In the genomic region with DNA sequence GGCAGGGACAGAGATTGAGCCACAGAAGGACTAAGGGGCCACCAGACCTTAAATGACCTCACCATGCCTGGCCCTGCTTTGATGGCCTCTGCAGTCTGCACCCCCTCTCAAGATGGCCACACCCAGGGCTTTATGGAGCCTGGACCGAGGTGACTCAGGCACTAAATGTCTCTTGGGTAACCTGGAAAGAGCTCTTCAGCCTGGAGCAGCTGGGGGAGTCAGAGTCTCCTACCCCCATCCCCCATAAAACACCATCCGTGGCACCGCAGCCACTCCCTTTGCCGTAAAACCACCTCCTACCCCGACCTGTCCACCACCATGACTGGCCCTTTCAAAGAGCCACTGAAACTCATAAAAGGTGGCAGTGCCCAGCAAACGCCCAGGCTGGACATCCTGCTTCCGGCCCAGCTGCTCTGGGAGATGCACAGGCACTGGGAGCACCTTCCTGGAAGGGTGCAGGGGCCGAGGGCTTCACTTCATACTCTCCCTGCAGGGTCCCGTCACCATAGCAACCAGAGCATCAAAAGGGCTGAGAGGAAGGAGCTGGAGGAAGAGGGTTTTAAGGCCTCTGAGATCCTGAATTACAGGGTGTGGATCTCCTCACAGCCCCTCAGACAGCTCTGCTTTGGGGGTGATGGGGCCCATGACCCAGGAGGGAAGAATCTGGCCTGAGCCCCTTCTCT, we compare ENCODE assay signal across 26 cellular contexts. TPM values are rescaled to one million over a fixed set of nuclear protein-coding genes. Genes with fewer than 3 reads are reported as not detected.
DNase-seq lines count a peak whose midpoint lies in the region; ATAC-seq, FAIRE-seq and TF ChIP-seq lines count a peak whose summit lies in the region.
"Had no signal": no experiment of that assay in that cellular context is flagged by ENCODE, and none has a peak within 500 bp of the region (broad histone marks: within the 10 kb centered on the region; RNA-seq: fewer than 3 reads in every experiment).

No MANE protein-coding gene starts in this region.

- dilution Hi-C loops in mammary epithelial cell (cut with HindIII; ENCODE audit: low sequenced_read_pairs) (no loop called here), keratinocyte (cut with MboI; ENCODE audit: extremely low pct_ligation_motif_present, low sequenced_read_pairs) (no loop called here)

- intact Hi-C loops in MCF 10A (cut with micrococcal nuclease) = no loop called here
- intact Hi-C loops in mammary epithelial cell (cut with micrococcal nuclease) = no loop called here
- intact Hi-C loops in transverse colon (cut with DNase I; ENCODE audit: low total_unique reads) = no loop called here
- intact Hi-C loops in activated T-helper 1 cell treated with anti-CD3 and anti-CD28 coated beads, Interleukin-12 subunit alpha, Interleukin-12 subunit beta, Interleukin-2, Interleukin-4 antibody, amounts not matched to agents 30 ng/mL and 10 ng/mL and 1 ng/mL, durations not matched to agents 14 hours and 24 hours and 36 hours (cut with micrococcal nuclease) = no loop called here

- TF ChIP-seq POLR2A in transverse colon (IDR thresholded peaks at IDR 0.05) = no peak

- H3K4me1 Mint-ChIP-seq in MCF 10A (ENCODE audit: insufficient read depth, unreplicated experiment) (peaks cover 43% of the 10 kb centered on the region), T-helper 17 cell (peaks cover 4% of the 10 kb centered on the region)
- H3K4me1 Mint-ChIP-seq in activated T-helper 1 cell treated with anti-CD3 and anti-CD28 coated beads, Interleukin-12 subunit alpha, Interleukin-12 subunit beta, Interleukin-2, Interleukin-4 antibody, amounts not matched to agents 30 ng/mL and 10 ng/mL and 1 ng/mL, durations not matched to agents 14 hours and 24 hours and 36 hours (ENCODE audit: low read depth) = no peaks in the 10 kb centered on the region
- H3K4me1 Mint-ChIP-seq: activated naive CD4-positive, alpha-beta T cell treated with anti-CD3 and anti-CD28 coated beads, Interleukin-2, amount 50 U/mL, for 24 hours; CD4-positive, alpha-beta memory T cell; immature natural killer cell had no signal

- peaks cover 21% of the 10 kb centered on the region for H3K4me1 ChIP-seq in mammary epithelial cell (ENCODE audit: insufficient read depth, low read length)
- H3K4me1 ChIP-seq in keratinocyte (ENCODE audit: control insufficient read depth, extremely low read depth, insufficient read depth, low read length) = peaks cover 27% of the 10 kb centered on the region
- peaks cover 12 to 51% (median 30%) of the 10 kb centered on the region in 4 donors for H3K4me1 ChIP-seq in transverse colon
- H3K4me1 ChIP-seq: uterus had no signal

- no peaks in the 10 kb centered on the region for H3K9me3 Mint-ChIP-seq in MCF 10A (ENCODE audit: unreplicated experiment)
- no peaks in the 10 kb centered on the region for H3K9me3 Mint-ChIP-seq in activated T-helper 1 cell treated with anti-CD3 and anti-CD28 coated beads, Interleukin-12 subunit alpha, Interleukin-12 subunit beta, Interleukin-2, Interleukin-4 antibody, amounts not matched to agents 30 ng/mL and 10 ng/mL and 1 ng/mL, durations not matched to agents 14 hours and 24 hours and 36 hours
- H3K9me3 Mint-ChIP-seq: activated naive CD4-positive, alpha-beta T cell treated with anti-CD3 and anti-CD28 coated beads, Interleukin-2, amount 50 U/mL, for 24 hours; CD4-positive, alpha-beta memory T cell; HFFc6; nephron progenitor cell had no signal

- H3K4me2 ChIP-seq in mammary epithelial cell (ENCODE audit: insufficient read depth, low read depth, low read length) (no peak overlapping the region), keratinocyte (ENCODE audit: control insufficient read depth, extremely low read depth, insufficient read depth, low read depth, low read length) (peak overlapping the region; percentile 27)

- ATAC-seq in T-helper 17 cell = no peak
- ATAC-seq in HG03439 (IDR thresholded peaks at IDR 0.05; ENCODE audit: unreplicated experiment) = no peak
- ATAC-seq: Panc1 had no signal

- no peak for TF ChIP-seq EP300 in transverse colon (IDR thresholded peaks at IDR 0.05; ENCODE audit: low read depth)

- H3K27ac Mint-ChIP-seq in MCF 10A (ENCODE audit: low read depth, unreplicated experiment) (no peak overlapping the region), T-helper 17 cell (peak overlapping the region; percentile 79)
- no peak overlapping the region for H3K27ac Mint-ChIP-seq in activated T-helper 1 cell treated with anti-CD3 and anti-CD28 coated beads, Interleukin-12 subunit alpha, Interleukin-12 subunit beta, Interleukin-2, Interleukin-4 antibody, amounts not matched to agents 30 ng/mL and 10 ng/mL and 1 ng/mL, durations not matched to agents 14 hours and 24 hours and 36 hours
- H3K27ac Mint-ChIP-seq: activated naive CD4-positive, alpha-beta T cell treated with anti-CD3 and anti-CD28 coated beads, Interleukin-2, amount 50 U/mL, for 24 hours; CD4-positive, alpha-beta memory T cell; HFFc6; immature natural killer cell had no signal

- H3K36me3 Mint-ChIP-seq in MCF 10A (ENCODE audit: insufficient read depth, unreplicated experiment) (no peaks in the 10 kb centered on the region), T-helper 17 cell (ENCODE audit: low read depth) (no peaks in the 10 kb centered on the region)
- H3K36me3 Mint-ChIP-seq in activated T-helper 1 cell treated with anti-CD3 and anti-CD28 coated beads, Interleukin-12 subunit alpha, Interleukin-12 subunit beta, Interleukin-2, Interleukin-4 antibody, amounts not matched to agents 30 ng/mL and 10 ng/mL and 1 ng/mL, durations not matched to agents 14 hours and 24 hours and 36 hours (ENCODE audit: low read depth) = no peaks in the 10 kb centered on the region
- H3K36me3 Mint-ChIP-seq: activated naive CD4-positive, alpha-beta T cell treated with anti-CD3 and anti-CD28 coated beads, Interleukin-2, amount 50 U/mL, for 24 hours; CD4-positive, alpha-beta memory T cell; immature natural killer cell had no signal

- H3K4me3 ChIP-seq in mammary epithelial cell (replicated peaks in 1 of 3; ENCODE audit: insufficient read depth in 1 of 3, low read depth in 2 of 3, low read length in 3 of 3) (no peak overlapping the region), keratinocyte (ENCODE audit: control insufficient read depth in 2 of 3, extremely low read depth in 1 of 3, insufficient read depth in 2 of 3, low read depth in 1 of 3, low read length in 3 of 3) (no peak overlapping the region), transverse colon (no peak overlapping the region)
- H3K4me3 ChIP-seq: body of pancreas, coronary artery, stomach, uterus had no signal

- H3K36me3 ChIP-seq in mammary epithelial cell (ENCODE audit: insufficient read depth, low read length) = no peaks in the 10 kb centered on the region
- H3K36me3 ChIP-seq in keratinocyte (ENCODE audit: control insufficient read depth in 2 of 2, extremely low read depth in 1 of 2, insufficient read depth in 2 of 2, low read length in 2 of 2) = no peaks in the 10 kb centered on the region
- no peaks in the 10 kb centered on the region for H3K36me3 ChIP-seq in transverse colon
- H3K36me3 ChIP-seq: stomach, uterus had no signal

- H3K4me3 Mint-ChIP-seq in MCF 10A (ENCODE audit: unreplicated experiment) (no peak overlapping the region), T-helper 17 cell (no peak overlapping the region)
- H3K4me3 Mint-ChIP-seq in activated T-helper 1 cell treated with anti-CD3 and anti-CD28 coated beads, Interleukin-12 subunit alpha, Interleukin-12 subunit beta, Interleukin-2, Interleukin-4 antibody, amounts not matched to agents 30 ng/mL and 10 ng/mL and 1 ng/mL, durations not matched to agents 14 hours and 24 hours and 36 hours = no peak overlapping the region
- H3K4me3 Mint-ChIP-seq: activated naive CD4-positive, alpha-beta T cell treated with anti-CD3 and anti-CD28 coated beads, Interleukin-2, amount 50 U/mL, for 24 hours; CD4-positive, alpha-beta memory T cell; HFFc6; immature natural killer cell; nephron progenitor cell had no signal

- 78% methylated on average over 7 of the region's 9 CpGs for WGBS in mammary epithelial cell (ENCODE audit: low coverage, missing lambda C conversion rate)
- 61% methylated on average over 9 of the region's 9 CpGs; no CpG with 5 or more reads in 1 of the 2 donors for WGBS in transverse colon (ENCODE audit: low coverage in 1 of 2), 2 donors

- TF ChIP-seq CTCF in MCF 10A (IDR thresholded peaks at IDR 0.05; ENCODE audit: unreplicated experiment) = no peak
- no peak for TF ChIP-seq CTCF in mammary epithelial cell (conservative IDR thresholded peaks at IDR 0.05 in 1 of 2, IDR thresholded peaks at IDR 0.05 in 1 of 2; ENCODE audit: extremely low read depth in 1 of 2, insufficient read depth in 1 of 2, low read depth in 1 of 2, low read length in 2 of 2)
- TF ChIP-seq CTCF in keratinocyte (optimal IDR thresholded peaks at IDR 0.05 in 1 of 3, IDR thresholded peaks at IDR 0.05 in 1 of 3, conservative IDR thresholded peaks at IDR 0.05 in 1 of 3; ENCODE audit: extremely low read depth in 1 of 3, insufficient read depth in 2 of 3, low read length in 3 of 3) = no peak
- TF ChIP-seq CTCF in transverse colon (IDR thresholded peaks at IDR 0.05) = no peak

- in situ Hi-C loops in mammary epithelial cell (cut with MboI; ENCODE audit: low sequenced_read_pairs in 2 of 2) = no loop called here
- in situ Hi-C loops in transverse colon (cut with MboI; ENCODE audit: low pct_ligation_motif_present in 1 of 4, low pct_unique_long_range_greater_than_20kb in 1 of 4, low sequenced_read_pairs in 3 of 4) = no loop called here

- POLR2A ChIA-PET in MCF 10A (lab: Yijun Ruan, JAX) = interaction anchor here (0.6 to 1.1 kb wide), 4 partner anchors 19 to 171 kb away, joined by 3 to 4 read pairs (median 3); a partner anchor contains a TSS

- H3K9me1 ChIP-seq in keratinocyte (ENCODE audit: control insufficient read depth, extremely low read depth, insufficient read depth, low read length) = no peaks in the 10 kb centered on the region

- DNase-seq in MCF 10A (ENCODE audit: unreplicated experiment) (peak; percentile 35), mammary epithelial cell (no peak), T-helper 17 cell (no peak), keratinocyte (ENCODE audit: low read depth, low spot score) (no peak), transverse colon (peak; percentile 69), NCI-H2081 treated with DMSO at 0.1 percent for 48 hours (lab: John Stamatoyannopoulos, UW) (no peak)
- no peak for DNase-seq in activated T-helper 1 cell treated with anti-CD3 and anti-CD28 coated beads, Interleukin-12 subunit alpha, Interleukin-12 subunit beta, Interleukin-2, Interleukin-4 antibody, amounts not matched to agents 30 ng/mL and 10 ng/mL and 1 ng/mL, durations not matched to agents 14 hours and 24 hours and 36 hours (ENCODE audit: low spot score)
- DNase-seq: CD4-positive, alpha-beta memory T cell; DMS79; HFFc6; immature natural killer cell; mesendoderm; NCI-H1930; NCI-H526; nephron progenitor cell; uterus had no signal

- no peak overlapping the region for H3K27ac ChIP-seq in mammary epithelial cell (ENCODE audit: insufficient read depth, low read depth, low read length)
- H3K27ac ChIP-seq in keratinocyte (ENCODE audit: control insufficient read depth, insufficient read depth, low read length) = no peak overlapping the region
- H3K27ac ChIP-seq in transverse colon = peak overlapping the region; percentile 51 to 68 (median 56)
- H3K27ac ChIP-seq: coronary artery, uterus had no signal

- H3K79me2 ChIP-seq in mammary epithelial cell (ENCODE audit: insufficient read depth, low read length) (no peaks in the 10 kb centered on the region), keratinocyte (ENCODE audit: control insufficient read depth, insufficient read depth, low read length) (no peaks in the 10 kb centered on the region)

- no peaks in the 10 kb centered on the region for H3K27me3 Mint-ChIP-seq in MCF 10A (ENCODE audit: insufficient read depth, unreplicated experiment)
- H3K27me3 Mint-ChIP-seq in T-helper 17 cell = peaks cover 7% of the 10 kb centered on the region
- no peaks in the 10 kb centered on the region for H3K27me3 Mint-ChIP-seq in activated T-helper 1 cell treated with anti-CD3 and anti-CD28 coated beads, Interleukin-12 subunit alpha, Interleukin-12 subunit beta, Interleukin-2, Interleukin-4 antibody, amounts not matched to agents 30 ng/mL and 10 ng/mL and 1 ng/mL, durations not matched to agents 14 hours and 24 hours and 36 hours (ENCODE audit: insufficient read depth)
- H3K27me3 Mint-ChIP-seq: activated naive CD4-positive, alpha-beta T cell treated with anti-CD3 and anti-CD28 coated beads, Interleukin-2, amount 50 U/mL, for 24 hours had no signal

- H3K9ac ChIP-seq in mammary epithelial cell (ENCODE audit: insufficient read depth, low read length) (no peak overlapping the region), keratinocyte (ENCODE audit: control insufficient read depth, extremely low read depth, insufficient read depth, low read length) (no peak overlapping the region)

- H3K27me3 ChIP-seq in mammary epithelial cell (ENCODE audit: insufficient read depth, low read length) (no peaks in the 10 kb centered on the region), keratinocyte (ENCODE audit: control insufficient read depth, extremely low read depth, insufficient read depth, low read length) (peaks cover 8% of the 10 kb centered on the region), transverse colon (no peaks in the 10 kb centered on the region)
- H3K27me3 ChIP-seq: body of pancreas, uterus had no signal

- H2AFZ ChIP-seq in mammary epithelial cell (ENCODE audit: low read depth, low read length) (no peak overlapping the region), keratinocyte (ENCODE audit: control insufficient read depth, low read length) (no peak overlapping the region)

- H4K20me1 ChIP-seq in mammary epithelial cell (ENCODE audit: insufficient read depth, low read length) (no peaks in the 10 kb centered on the region), keratinocyte (ENCODE audit: control insufficient read depth, extremely low read depth, insufficient read depth, low read length) (peaks cover 5% of the 10 kb centered on the region)

- no peak for FAIRE-seq in keratinocyte (lab: Jason Lieb, UNC)
- FAIRE-seq: endothelial cell of umbilical vein, HTR-8/SVneo had no signal

- H3K9me3 ChIP-seq in mammary epithelial cell (replicated peaks; ENCODE audit: insufficient read depth, low read length) = no peaks in the 10 kb centered on the region
- H3K9me3 ChIP-seq in T-helper 17 cell (ENCODE audit: control insufficient read depth, low read length, poor library complexity, severe bottlenecking) = no peaks in the 10 kb centered on the region
- H3K9me3 ChIP-seq in keratinocyte (ENCODE audit: control insufficient read depth, low read depth, low read length) = no peaks in the 10 kb centered on the region
- no peaks in the 10 kb centered on the region for H3K9me3 ChIP-seq in transverse colon
- H3K9me3 ChIP-seq: body of pancreas, stomach, uterus had no signal

- BruUV-seq in MCF 10A (replicated peaks; lab: Mats Ljungman, UMichigan) (no TSS peak), mammary epithelial cell (replicated peaks; lab: Mats Ljungman, UMichigan) (no TSS peak)

- CTCF ChIA-PET in MCF 10A (lab: Yijun Ruan, JAX) = interaction anchor here (0.8 to 1.3 kb wide), 6 partner anchors 8 to 33 kb away, joined by 3 to 8 read pairs (median 5); no protein-coding TSS in a partner anchor
- CTCF ChIA-PET in mammary epithelial cell (lab: Charles Lee; ENCODE audit: low non-redundant PET) = no interaction called here

RNA-seq across cellular contexts. Expression of a gene that starts 22.3 kb away (rescaled TPM):
- total RNA-seq in MCF 10A (2022) = not detected in 2 replicates
- not detected for total RNA-seq in mammary epithelial cell
- not detected for polyA plus RNA-seq in mammary epithelial cell
- polyA minus RNA-seq in mammary epithelial cell = not detected
- not detected for total RNA-seq in T-helper 17 cell
- polyA plus RNA-seq in keratinocyte = 0.01 to 0.66 TPM (median 0.29 TPM) in 3 replicates
- polyA plus RNA-seq in keratinocyte (2011; ENCODE audit: low read depth) = 1.4 TPM
- polyA plus RNA-seq in keratinocyte (2011; cell fraction: cytosol; rRNA removed) = 0.12 and 0.32 TPM in 2 replicates
- polyA plus RNA-seq in keratinocyte (2011; cell fraction: nucleus; rRNA removed) = 0.83 and 1.0 TPM in 2 replicates
- polyA plus RNA-seq in keratinocyte (2012; ENCODE audit: low replicate concordance) = 0.24 and 7.2 TPM in 2 replicates
- 0.32 to 0.76 TPM (median 0.46 TPM) in 3 replicates for polyA minus RNA-seq in keratinocyte
- not detected for polyA minus RNA-seq in keratinocyte (2011; cell fraction: cytosol; rRNA and poly(A)+ RNA removed)
- polyA minus RNA-seq in keratinocyte (2011; cell fraction: nucleus; rRNA and poly(A)+ RNA removed) = 0.16 and 1.5 TPM in 2 replicates
- total RNA-seq in transverse colon = under 1 TPM in 2 of 4 donors, not detected in 2; 0.14 to 0.32 TPM
- not detected in 2 replicates for total RNA-seq in activated T-helper 1 cell treated with anti-CD3 and anti-CD28 coated beads, Interleukin-12 subunit alpha, Interleukin-12 subunit beta, Interleukin-2, Interleukin-4 antibody, amounts not matched to agents 30 ng/mL and 10 ng/mL and 1 ng/mL, durations not matched to agents 14 hours and 24 hours and 36 hours
- total RNA-seq: A673; CD4-positive, alpha-beta memory T cell; endothelial cell of umbilical vein; HFFc6; pulmonary artery endothelial cell; uterus had no signal
- polyA plus RNA-seq: CD4-positive, alpha-beta memory T cell; endothelial cell of umbilical vein; immature natural killer cell had no signal

RNA-seq across cellular contexts. Expression of a gene that starts 24.0 kb away (rescaled TPM):
- total RNA-seq in MCF 10A (2022) (12.5 and 13.7 TPM in 2 replicates), mammary epithelial cell (10 to 100 TPM; 26.3 to 27.5 TPM), T-helper 17 cell (10 to 100 TPM; 87.2 to 91.9 TPM), transverse colon (10 to 100 TPM; 16.4 to 52.4 (median 32.8) TPM)
- polyA plus RNA-seq in mammary epithelial cell (40.9 TPM), keratinocyte (34.1 to 93.3 TPM (median 60.0 TPM) in 3 replicates)
- polyA minus RNA-seq in mammary epithelial cell (33.3 TPM), keratinocyte (22.1 to 44.2 TPM (median 33.4 TPM) in 3 replicates)
- 6.9 TPM for polyA plus RNA-seq in keratinocyte (2011; ENCODE audit: low read depth)
- polyA plus RNA-seq in keratinocyte (2011; cell fraction: cytosol; rRNA removed) = 28.1 and 39.3 TPM in 2 replicates
- 52.9 and 56.6 TPM in 2 replicates for polyA plus RNA-seq in keratinocyte (2011; cell fraction: nucleus; rRNA removed)
- polyA plus RNA-seq in keratinocyte (2012; ENCODE audit: low replicate concordance) = 18.6 and 27.2 TPM in 2 replicates
- 39.5 TPM for polyA minus RNA-seq in keratinocyte (2011; cell fraction: cytosol; rRNA and poly(A)+ RNA removed)
- 21.7 and 22.3 TPM in 2 replicates for polyA minus RNA-seq in keratinocyte (2011; cell fraction: nucleus; rRNA and poly(A)+ RNA removed)
- total RNA-seq in activated T-helper 1 cell treated with anti-CD3 and anti-CD28 coated beads, Interleukin-12 subunit alpha, Interleukin-12 subunit beta, Interleukin-2, Interleukin-4 antibody, amounts not matched to agents 30 ng/mL and 10 ng/mL and 1 ng/mL, durations not matched to agents 14 hours and 24 hours and 36 hours = 63.3 and 63.9 TPM in 2 replicates

RNA-seq across cellular contexts. Expression of a gene that starts 42.9 kb away (rescaled TPM):
- total RNA-seq in MCF 10A (2022) = 50.5 and 56.1 TPM in 2 replicates
- total RNA-seq in mammary epithelial cell = 10 to 100 TPM; 45.0 to 56.2 TPM
- 59.1 TPM for polyA plus RNA-seq in mammary epithelial cell
- 125 TPM for polyA minus RNA-seq in mammary epithelial cell
- 10 to 100 TPM; 44.5 to 50.9 TPM for total RNA-seq in T-helper 17 cell
- 21.8 to 52.1 TPM (median 33.6 TPM) in 3 replicates for polyA plus RNA-seq in keratinocyte
- polyA plus RNA-seq in keratinocyte (2011; ENCODE audit: low read depth) = 22.8 TPM
- 26.0 and 28.2 TPM in 2 replicates for polyA plus RNA-seq in keratinocyte (2011; cell fraction: cytosol; rRNA removed)
- 47.6 and 49.6 TPM in 2 replicates for polyA plus RNA-seq in keratinocyte (2011; cell fraction: nucleus; rRNA removed)
- polyA plus RNA-seq in keratinocyte (2012; ENCODE audit: low replicate concordance) = 27.7 and 45.6 TPM in 2 replicates
- polyA minus RNA-seq in keratinocyte = 21.9 to 89.4 TPM (median 29.1 TPM) in 3 replicates
- 20.3 TPM for polyA minus RNA-seq in keratinocyte (2011; cell fraction: cytosol; rRNA and poly(A)+ RNA removed)
- polyA minus RNA-seq in keratinocyte (2011; cell fraction: nucleus; rRNA and poly(A)+ RNA removed) = 19.9 and 48.1 TPM in 2 replicates
- 100 to 1,000 TPM in 2 of 4 donors, 10 to 100 TPM in 2; 18.1 to 182 (median 87.6) TPM for total RNA-seq in transverse colon
- 57.8 and 61.2 TPM in 2 replicates for total RNA-seq in activated T-helper 1 cell treated with anti-CD3 and anti-CD28 coated beads, Interleukin-12 subunit alpha, Interleukin-12 subunit beta, Interleukin-2, Interleukin-4 antibody, amounts not matched to agents 30 ng/mL and 10 ng/mL and 1 ng/mL, durations not matched to agents 14 hours and 24 hours and 36 hours

RNA-seq across cellular contexts. Expression of a gene that starts 48.2 kb away (rescaled TPM):
- total RNA-seq in MCF 10A (2022) (2.4 and 6.0 TPM in 2 replicates), mammary epithelial cell (10 to 100 TPM; 45.4 to 46.0 TPM), T-helper 17 cell (10 to 100 TPM; 16.7 to 24.5 TPM), transverse colon (10 to 100 TPM in 2 of 4 donors, 1 to 10 TPM in 2; 3.0 to 46.1 (median 18.7) TPM)
- polyA plus RNA-seq in mammary epithelial cell (163 TPM), keratinocyte (24.2 to 44.9 TPM (median 32.5 TPM) in 3 replicates)
- polyA minus RNA-seq in mammary epithelial cell (262 TPM), keratinocyte (35.1 to 51.5 TPM (median 42.5 TPM) in 3 replicates)
- 12.1 TPM for polyA plus RNA-seq in keratinocyte (2011; ENCODE audit: low read depth)
- polyA plus RNA-seq in keratinocyte (2011; cell fraction: cytosol; rRNA removed) = 17.4 and 20.5 TPM in 2 replicates
- polyA plus RNA-seq in keratinocyte (2011; cell fraction: nucleus; rRNA removed) = 18.6 TPM in 2 replicates
- polyA plus RNA-seq in keratinocyte (2012; ENCODE audit: low replicate concordance) = 23.2 and 28.7 TPM in 2 replicates
- polyA minus RNA-seq in keratinocyte (2011; cell fraction: cytosol; rRNA and poly(A)+ RNA removed) = 17.1 TPM
- 6.6 and 10.6 TPM in 2 replicates for polyA minus RNA-seq in keratinocyte (2011; cell fraction: nucleus; rRNA and poly(A)+ RNA removed)
- total RNA-seq in activated T-helper 1 cell treated with anti-CD3 and anti-CD28 coated beads, Interleukin-12 subunit alpha, Interleukin-12 subunit beta, Interleukin-2, Interleukin-4 antibody, amounts not matched to agents 30 ng/mL and 10 ng/mL and 1 ng/mL, durations not matched to agents 14 hours and 24 hours and 36 hours = 44.0 and 47.6 TPM in 2 replicates

RNA-seq across cellular contexts. Expression of a gene that starts 55.0 kb away (rescaled TPM):
- total RNA-seq in MCF 10A (2022) = not detected in 2 replicates
- total RNA-seq in mammary epithelial cell = not detected
- polyA plus RNA-seq in mammary epithelial cell = not detected
- polyA minus RNA-seq in mammary epithelial cell = not detected
- total RNA-seq in T-helper 17 cell = not detected
- not detected in 3 replicates for polyA plus RNA-seq in keratinocyte
- not detected for polyA plus RNA-seq in keratinocyte (2011; ENCODE audit: low read depth)
- polyA plus RNA-seq in keratinocyte (2011; cell fraction: cytosol; rRNA removed) = not detected in 2 replicates
- polyA plus RNA-seq in keratinocyte (2011; cell fraction: nucleus; rRNA removed) = not detected in 2 replicates
- polyA plus RNA-seq in keratinocyte (2012; ENCODE audit: low replicate concordance) = not detected in 2 replicates
- not detected in 3 replicates for polyA minus RNA-seq in keratinocyte
- polyA minus RNA-seq in keratinocyte (2011; cell fraction: cytosol; rRNA and poly(A)+ RNA removed) = not detected
- polyA minus RNA-seq in keratinocyte (2011; cell fraction: nucleus; rRNA and poly(A)+ RNA removed) = not detected in 2 replicates
- 10 to 100 TPM in 3 of 4 donors, not detected in 1; 49.7 to 95.0 (median 50.3) TPM for total RNA-seq in transverse colon
- total RNA-seq in activated T-helper 1 cell treated with anti-CD3 and anti-CD28 coated beads, Interleukin-12 subunit alpha, Interleukin-12 subunit beta, Interleukin-2, Interleukin-4 antibody, amounts not matched to agents 30 ng/mL and 10 ng/mL and 1 ng/mL, durations not matched to agents 14 hours and 24 hours and 36 hours = not detected in 2 replicates
- total RNA-seq: A673; CD4-positive, alpha-beta memory T cell; endothelial cell of umbilical vein; pulmonary artery endothelial cell; uterus had no signal
- polyA plus RNA-seq: CD4-positive, alpha-beta memory T cell; endothelial cell of umbilical vein; immature natural killer cell had no signal

Comparison
In these comparisons a context has a peak if more than half of its experiments do, and no peak if none do; other contexts are left out.
1. DNase-seq: peak in MCF 10A (single experiment) and transverse colon (single experiment); none in mammary epithelial cell (single experiment), T-helper 17 cell (0 of 3), keratinocyte (single experiment), activated T-helper 1 cell treated with anti-CD3 and anti-CD28 coated beads, Interleukin-12 subunit alpha, Interleukin-12 subunit beta, Interleukin-2, Interleukin-4 antibody, amounts not matched to agents 30 ng/mL and 10 ng/mL and 1 ng/mL, durations not matched to agents 14 hours and 24 hours and 36 hours (single experiment) and NCI-H2081 treated with DMSO at 0.1 percent for 48 hours (single experiment).
2. H3K27ac ChIP-seq: peak in transverse colon (4 of 4); none in mammary epithelial cell (single experiment) and keratinocyte (single experiment).